ENCODE assay signal across 28 cellular contexts in the genomic region with DNA sequence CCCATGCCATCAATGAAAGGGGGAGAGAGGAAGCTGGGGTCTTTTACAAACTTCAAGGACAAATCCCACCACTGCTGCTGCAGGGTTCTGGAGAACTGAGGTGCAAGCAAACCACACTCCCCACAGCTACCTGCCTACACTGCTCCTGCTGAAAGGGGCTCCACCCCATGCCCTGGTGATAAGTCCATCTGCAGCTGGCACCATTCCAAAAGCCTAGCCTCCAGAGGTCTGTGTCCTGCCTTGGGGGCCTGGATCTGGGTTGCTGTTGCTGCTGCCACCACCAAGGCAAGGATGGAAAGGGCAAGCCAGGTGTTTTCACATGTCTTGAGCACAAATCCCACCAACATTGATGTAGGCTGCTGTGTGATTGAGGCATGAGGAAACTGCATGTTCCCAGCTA.
"Had no signal": no experiment of that assay in that cellular context is flagged by ENCODE, and none has a peak within 500 bp of the region (broad histone marks: within the 10 kb centered on the region; RNA-seq: fewer than 3 reads in every experiment).

No MANE protein-coding gene starts in this region.

- ATAC-seq: activated CD4-positive, CD25-positive, alpha-beta regulatory T cell treated with anti-CD3 and anti-CD28 coated beads, Interleukin-2, amount 50 U/mL, for 24 hours; activated CD8-positive, alpha-beta T cell treated with anti-CD3 and anti-CD28 coated beads for 36 hours; activated T-cell treated with anti-CD3 and anti-CD28 coated beads, Interleukin-2, amount 50 U/mL, for 4 hours; activated T-helper 17 cell treated with anti-CD3 and anti-CD28 coated beads, Interleukin-2, amount 50 U/mL, for 72 hours; effector memory CD8-positive, alpha-beta T cell; gastroesophageal sphincter; T-cell had no signal

- H3K4me3 ChIP-seq: esophagus squamous epithelium, gastroesophageal sphincter had no signal

- H3K36me3 ChIP-seq: brain microvascular endothelial cell, esophagus squamous epithelium, gastroesophageal sphincter, WERI-Rb-1 had no signal

- DNase-seq: activated B cell treated with CpG ODN at 0.5 μM for 24 hours; activated CD4-positive, alpha-beta T cell treated with anti-CD3 and anti-CD28 coated beads for 48 hours; activated CD4-positive, alpha-beta T cell treated with anti-CD3 and anti-CD28 coated beads, Interleukin-2, amount 50 U/mL, for 1 hour; activated CD4-positive, alpha-beta T cell treated with anti-CD3 and anti-CD28 coated beads, Interleukin-2, amount 50 U/mL, for 48 hours; activated CD8-positive, alpha-beta memory T cell treated with anti-CD3 and anti-CD28 coated beads for 24 hours; activated CD8-positive, alpha-beta T cell treated with anti-CD3 and anti-CD28 coated beads for 36 hours; activated effector memory CD4-positive, alpha-beta T cell treated with Interleukin-2 at 50 U/mL for 16 hours; activated gamma-delta T cell treated with Interleukin-2 at 50 U/mL for 16 hours; activated naive CD4-positive, alpha-beta T cell treated with anti-CD3 and anti-CD28 coated beads, Interleukin-2, amount 50 U/mL, for 16 hours; activated naive CD4-positive, alpha-beta T cell treated with Interleukin-2 at 50 U/mL for 16 hours; activated T-cell treated with anti-CD3 and anti-CD28 coated beads, Interleukin-2, amount 50 U/mL, for 4 hours; amniotic stem cell; anterior cingulate cortex; brain microvascular endothelial cell; cortex of kidney; dermis blood vessel endothelial cell; effector CD4-positive, alpha-beta T cell; effector memory CD8-positive, alpha-beta T cell; esophagus squamous epithelium; foreskin melanocyte; T-cell; T-helper 9 cell; WERI-Rb-1 had no signal

- H3K27ac ChIP-seq: brain microvascular endothelial cell, epithelial cell of prostate, esophagus squamous epithelium, gastroesophageal sphincter, WERI-Rb-1 had no signal

- H3K27me3 ChIP-seq: brain microvascular endothelial cell, esophagus squamous epithelium, gastroesophageal sphincter had no signal

- H3K4me1 ChIP-seq: esophagus squamous epithelium, gastroesophageal sphincter had no signal

- FAIRE-seq: colon had no signal

- H3K9me3 ChIP-seq: esophagus squamous epithelium had no signal
